In the genomic region with DNA sequence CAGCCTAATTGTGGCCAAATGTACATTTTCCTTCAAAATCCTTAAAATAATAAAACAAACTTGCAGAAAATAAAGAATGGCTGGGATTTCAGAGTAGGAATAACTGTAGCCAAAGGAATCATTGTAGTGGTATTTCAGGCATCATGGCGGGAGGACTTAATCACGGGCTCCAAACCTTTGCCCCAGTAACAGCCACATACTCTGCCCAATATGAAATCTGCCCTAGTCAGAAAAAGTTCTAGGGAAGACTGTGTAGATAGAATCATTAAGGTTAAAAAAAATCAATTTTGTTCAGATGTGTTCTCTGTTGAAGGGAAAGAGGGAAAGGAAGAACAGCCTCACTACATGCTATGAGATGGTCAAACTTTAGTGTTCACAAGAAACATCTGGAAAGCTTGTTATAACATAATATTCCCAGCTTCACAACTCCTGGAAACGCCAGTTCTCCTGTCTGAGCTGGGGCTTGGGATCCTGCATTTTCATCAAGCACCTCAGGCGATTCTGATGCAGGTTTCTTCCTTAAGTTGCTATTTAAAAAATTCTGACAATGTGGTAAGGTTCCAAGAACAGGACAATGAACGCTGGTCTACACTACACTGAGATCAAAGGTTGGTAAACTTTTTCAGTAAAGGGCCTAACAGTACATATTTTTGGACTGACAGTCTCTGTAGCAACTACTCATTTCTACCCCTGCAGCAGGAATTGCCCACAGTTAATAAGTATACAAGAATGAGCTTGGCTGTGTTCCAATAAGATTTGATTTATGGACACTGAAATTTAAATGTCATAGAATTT, we compare ENCODE assay signal across 2 cellular contexts.
TF ChIP-seq lines count a peak whose summit lies in the region.

No MANE protein-coding gene starts in this region.

TF ChIP-seq in GM12878, 131 proteins besides CTCF, POLR2A, EP300 and RAD21:
- TF ChIP-seq, protein P1, sequence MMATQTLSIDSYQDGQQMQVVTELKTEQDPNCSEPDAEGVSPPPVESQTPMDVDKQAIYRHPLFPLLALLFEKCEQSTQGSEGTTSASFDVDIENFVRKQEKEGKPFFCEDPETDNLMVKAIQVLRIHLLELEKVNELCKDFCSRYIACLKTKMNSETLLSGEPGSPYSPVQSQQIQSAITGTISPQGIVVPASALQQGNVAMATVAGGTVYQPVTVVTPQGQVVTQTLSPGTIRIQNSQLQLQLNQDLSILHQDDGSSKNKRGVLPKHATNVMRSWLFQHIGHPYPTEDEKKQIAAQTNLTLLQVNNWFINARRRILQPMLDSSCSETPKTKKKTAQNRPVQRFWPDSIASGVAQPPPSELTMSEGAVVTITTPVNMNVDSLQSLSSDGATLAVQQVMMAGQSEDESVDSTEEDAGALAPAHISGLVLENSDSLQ (IDR thresholded peaks at IDR 0.05), result peak; percentile 30; the same call in 1 of the 2 replicates
- TF ChIP-seq, protein P2, sequence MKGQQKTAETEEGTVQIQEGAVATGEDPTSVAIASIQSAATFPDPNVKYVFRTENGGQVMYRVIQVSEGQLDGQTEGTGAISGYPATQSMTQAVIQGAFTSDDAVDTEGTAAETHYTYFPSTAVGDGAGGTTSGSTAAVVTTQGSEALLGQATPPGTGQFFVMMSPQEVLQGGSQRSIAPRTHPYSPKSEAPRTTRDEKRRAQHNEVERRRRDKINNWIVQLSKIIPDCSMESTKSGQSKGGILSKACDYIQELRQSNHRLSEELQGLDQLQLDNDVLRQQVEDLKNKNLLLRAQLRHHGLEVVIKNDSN (IDR thresholded peaks at IDR 0.05; ENCODE audit: borderline replicate concordance, extremely low read length, insufficient read depth, low read depth, low read length), result no peak
- TF ChIP-seq, protein P3, sequence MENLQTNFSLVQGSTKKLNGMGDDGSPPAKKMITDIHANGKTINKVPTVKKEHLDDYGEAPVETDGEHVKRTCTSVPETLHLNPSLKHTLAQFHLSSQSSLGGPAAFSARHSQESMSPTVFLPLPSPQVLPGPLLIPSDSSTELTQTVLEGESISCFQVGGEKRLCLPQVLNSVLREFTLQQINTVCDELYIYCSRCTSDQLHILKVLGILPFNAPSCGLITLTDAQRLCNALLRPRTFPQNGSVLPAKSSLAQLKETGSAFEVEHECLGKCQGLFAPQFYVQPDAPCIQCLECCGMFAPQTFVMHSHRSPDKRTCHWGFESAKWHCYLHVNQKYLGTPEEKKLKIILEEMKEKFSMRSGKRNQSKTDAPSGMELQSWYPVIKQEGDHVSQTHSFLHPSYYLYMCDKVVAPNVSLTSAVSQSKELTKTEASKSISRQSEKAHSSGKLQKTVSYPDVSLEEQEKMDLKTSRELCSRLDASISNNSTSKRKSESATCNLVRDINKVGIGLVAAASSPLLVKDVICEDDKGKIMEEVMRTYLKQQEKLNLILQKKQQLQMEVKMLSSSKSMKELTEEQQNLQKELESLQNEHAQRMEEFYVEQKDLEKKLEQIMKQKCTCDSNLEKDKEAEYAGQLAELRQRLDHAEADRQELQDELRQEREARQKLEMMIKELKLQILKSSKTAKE (IDR thresholded peaks at IDR 0.05; ENCODE audit: low read depth, poor library complexity, severe bottlenecking), result no peak

TF ChIP-seq in liver, 16 proteins besides CTCF, POLR2A, EP300 and RAD21 (continued from another document):
- TF ChIP-seq, protein P4, sequence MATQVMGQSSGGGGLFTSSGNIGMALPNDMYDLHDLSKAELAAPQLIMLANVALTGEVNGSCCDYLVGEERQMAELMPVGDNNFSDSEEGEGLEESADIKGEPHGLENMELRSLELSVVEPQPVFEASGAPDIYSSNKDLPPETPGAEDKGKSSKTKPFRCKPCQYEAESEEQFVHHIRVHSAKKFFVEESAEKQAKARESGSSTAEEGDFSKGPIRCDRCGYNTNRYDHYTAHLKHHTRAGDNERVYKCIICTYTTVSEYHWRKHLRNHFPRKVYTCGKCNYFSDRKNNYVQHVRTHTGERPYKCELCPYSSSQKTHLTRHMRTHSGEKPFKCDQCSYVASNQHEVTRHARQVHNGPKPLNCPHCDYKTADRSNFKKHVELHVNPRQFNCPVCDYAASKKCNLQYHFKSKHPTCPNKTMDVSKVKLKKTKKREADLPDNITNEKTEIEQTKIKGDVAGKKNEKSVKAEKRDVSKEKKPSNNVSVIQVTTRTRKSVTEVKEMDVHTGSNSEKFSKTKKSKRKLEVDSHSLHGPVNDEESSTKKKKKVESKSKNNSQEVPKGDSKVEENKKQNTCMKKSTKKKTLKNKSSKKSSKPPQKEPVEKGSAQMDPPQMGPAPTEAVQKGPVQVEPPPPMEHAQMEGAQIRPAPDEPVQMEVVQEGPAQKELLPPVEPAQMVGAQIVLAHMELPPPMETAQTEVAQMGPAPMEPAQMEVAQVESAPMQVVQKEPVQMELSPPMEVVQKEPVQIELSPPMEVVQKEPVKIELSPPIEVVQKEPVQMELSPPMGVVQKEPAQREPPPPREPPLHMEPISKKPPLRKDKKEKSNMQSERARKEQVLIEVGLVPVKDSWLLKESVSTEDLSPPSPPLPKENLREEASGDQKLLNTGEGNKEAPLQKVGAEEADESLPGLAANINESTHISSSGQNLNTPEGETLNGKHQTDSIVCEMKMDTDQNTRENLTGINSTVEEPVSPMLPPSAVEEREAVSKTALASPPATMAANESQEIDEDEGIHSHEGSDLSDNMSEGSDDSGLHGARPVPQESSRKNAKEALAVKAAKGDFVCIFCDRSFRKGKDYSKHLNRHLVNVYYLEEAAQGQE (IDR thresholded peaks at IDR 0.05), result no peak
- TF ChIP-seq GABPA (IDR thresholded peaks at IDR 0.05 in 1 of 2, conservative IDR thresholded peaks at IDR 0.05 in 1 of 2) (no peak), HNF4G (IDR thresholded peaks at IDR 0.05) (peak; percentile 11), TAF1 (conservative IDR thresholded peaks at IDR 0.05) (no peak), FOXA2 (IDR thresholded peaks at IDR 0.05) (no peak), HNF4A (conservative IDR thresholded peaks at IDR 0.05) (peak; percentile 66 to 75), RXRA (IDR thresholded peaks at IDR 0.05) (peak; percentile 83 to 90), NR2F2 (IDR thresholded peaks at IDR 0.05) (no peak), YY1 (IDR thresholded peaks at IDR 0.05) (peak; percentile 36), SP1 (IDR thresholded peaks at IDR 0.05) (peak; percentile 59), EGR1 (IDR thresholded peaks at IDR 0.05; ENCODE audit: low read depth in 2 of 2) (no peak), JUND (IDR thresholded peaks at IDR 0.05) (peak in 1 of 2 donors; percentile 22), FOXA1 (IDR thresholded peaks at IDR 0.05) (no peak)
- TF ChIP-seq, protein P5, sequence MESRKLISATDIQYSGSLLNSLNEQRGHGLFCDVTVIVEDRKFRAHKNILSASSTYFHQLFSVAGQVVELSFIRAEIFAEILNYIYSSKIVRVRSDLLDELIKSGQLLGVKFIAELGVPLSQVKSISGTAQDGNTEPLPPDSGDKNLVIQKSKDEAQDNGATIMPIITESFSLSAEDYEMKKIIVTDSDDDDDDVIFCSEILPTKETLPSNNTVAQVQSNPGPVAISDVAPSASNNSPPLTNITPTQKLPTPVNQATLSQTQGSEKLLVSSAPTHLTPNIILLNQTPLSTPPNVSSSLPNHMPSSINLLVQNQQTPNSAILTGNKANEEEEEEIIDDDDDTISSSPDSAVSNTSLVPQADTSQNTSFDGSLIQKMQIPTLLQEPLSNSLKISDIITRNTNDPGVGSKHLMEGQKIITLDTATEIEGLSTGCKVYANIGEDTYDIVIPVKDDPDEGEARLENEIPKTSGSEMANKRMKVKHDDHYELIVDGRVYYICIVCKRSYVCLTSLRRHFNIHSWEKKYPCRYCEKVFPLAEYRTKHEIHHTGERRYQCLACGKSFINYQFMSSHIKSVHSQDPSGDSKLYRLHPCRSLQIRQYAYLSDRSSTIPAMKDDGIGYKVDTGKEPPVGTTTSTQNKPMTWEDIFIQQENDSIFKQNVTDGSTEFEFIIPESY (IDR thresholded peaks at IDR 0.05), result no peak
- TF ChIP-seq, protein P6, sequence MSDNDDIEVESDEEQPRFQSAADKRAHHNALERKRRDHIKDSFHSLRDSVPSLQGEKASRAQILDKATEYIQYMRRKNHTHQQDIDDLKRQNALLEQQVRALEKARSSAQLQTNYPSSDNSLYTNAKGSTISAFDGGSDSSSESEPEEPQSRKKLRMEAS (IDR thresholded peaks at IDR 0.05), result no peak
